In genomic region chr10:32105782-32106382, GRCh38 we compare ENCODE assay signal across 24 cellular contexts. TPM values are rescaled to one million over a fixed set of nuclear protein-coding genes. Genes with fewer than 3 reads are reported as not detected.
DNase-seq lines count a peak whose midpoint lies in the region; ATAC-seq and TF ChIP-seq lines count a peak whose summit lies in the region.
"Had no signal": no experiment of that assay in that cellular context is flagged by ENCODE, and none has a peak within 500 bp of the region (broad histone marks: within the 10 kb centered on the region; RNA-seq: fewer than 3 reads in every experiment).

No MANE protein-coding gene starts in this region.

- H3K4me3 ChIP-seq in transverse colon (no peak overlapping the region), PC-9 (no peak overlapping the region)
- H3K4me3 ChIP-seq: gastroesophageal sphincter, GM12878, SK-N-MC had no signal

- in situ Hi-C loops in transverse colon (cut with MboI; ENCODE audit: low pct_ligation_motif_present in 1 of 4, low pct_unique_long_range_greater_than_20kb in 1 of 4, low sequenced_read_pairs in 3 of 4), result no loop called here

- peak; percentile 93 for ATAC-seq in left colon
- ATAC-seq: gastroesophageal sphincter, GM12878, T-helper 17 cell had no signal

- no peak for TF ChIP-seq POLR2A in transverse colon (IDR thresholded peaks at IDR 0.05)

- WGBS in transverse colon (ENCODE audit: low coverage in 1 of 2), 2 donors, result 59 to 75% methylated on average over 4 to 7 of the region's 7 CpGs

- intact Hi-C loops in left colon (cut with DNase I, micrococcal nuclease), result no loop called here
- intact Hi-C loops in transverse colon (cut with DNase I; ENCODE audit: low total_unique reads), result no loop called here
- intact Hi-C loops in head of caudate nucleus (cut with DNase I), result no loop called here
- intact Hi-C loops in PC-9 (cut with micrococcal nuclease; ENCODE audit: unreplicated experiment), result no loop called here

- H3F3A ChIP-seq in PC-9 (ENCODE audit: insufficient read depth, low read depth), result no peaks in the 10 kb centered on the region

- H3K27ac ChIP-seq in transverse colon (peak overlapping the region; percentile 36 to 74 (median 62)), PC-9 (no peak overlapping the region)
- H3K27ac ChIP-seq: gastroesophageal sphincter, SK-N-MC had no signal

- no peaks in the 10 kb centered on the region for H3K79me2 ChIP-seq in PC-9 (ENCODE audit: low read depth)

- H3K36me3 ChIP-seq in transverse colon (no peaks in the 10 kb centered on the region), PC-9 (ENCODE audit: low read depth) (no peaks in the 10 kb centered on the region)
- H3K36me3 ChIP-seq: gastroesophageal sphincter had no signal

- peaks cover 8 to 25% (median 22%) of the 10 kb centered on the region in 4 donors for H3K4me1 ChIP-seq in transverse colon
- H3K4me1 ChIP-seq in PC-9 (replicated peaks; ENCODE audit: insufficient read depth), result no peaks in the 10 kb centered on the region

- CTCF ChIA-PET in PC-9 (lab: Charles Lee), result no interaction called here

- no TSS peak for BruUV-seq in PC-9 (replicated peaks; lab: Mats Ljungman, UMichigan)

- no peaks in the 10 kb centered on the region for H3K27me3 ChIP-seq in transverse colon
- H3K27me3 ChIP-seq in PC-9 (ENCODE audit: insufficient read depth, low read depth), result no peaks in the 10 kb centered on the region
- H3K27me3 ChIP-seq: gastroesophageal sphincter had no signal

- TF ChIP-seq CTCF in transverse colon (IDR thresholded peaks at IDR 0.05) (no peak), PC-9 (conservative IDR thresholded peaks at IDR 0.05) (no peak)

- H3K9me2 ChIP-seq in PC-9 (ENCODE audit: insufficient read depth), result no peaks in the 10 kb centered on the region

- no peak overlapping the region for H3K4me2 ChIP-seq in PC-9

- DNase-seq in NCI-H510A treated with DMSO at 0.1 percent for 48 hours (lab: John Stamatoyannopoulos, UW) (peak; percentile 18), NCI-H510A (lab: John Stamatoyannopoulos, UW) (no peak), NCI-H526 treated with DMSO at 0.1 percent for 48 hours (lab: John Stamatoyannopoulos, UW) (peak; percentile 5), left colon (no peak), transverse colon (no peak), head of caudate nucleus (no peak), hypothalamus (lab: John Stamatoyannopoulos, UW) (no peak), PC-9 (no peak)
- DNase-seq: activated CD4-positive, alpha-beta T cell treated with anti-CD3 and anti-CD28 coated beads for 4 hours; activated naive CD4-positive, alpha-beta T cell treated with anti-CD3 and anti-CD28 coated beads for 36 hours; activated T-cell treated with anti-CD3 and anti-CD28 coated beads, Interleukin-2, amount 50 U/mL, for 48 hours; amygdala; cortex of kidney; GOT3; KG1; NCI-H1436; nephron progenitor cell; posterior cingulate gyrus; RPMI8226; T-helper 17 cell; trophoblast cell had no signal

- H2AFZ ChIP-seq in PC-9, result no peak overlapping the region

- no peaks in the 10 kb centered on the region for H4K20me1 ChIP-seq in PC-9 (ENCODE audit: insufficient read depth)

- H3K9me3 ChIP-seq in transverse colon (no peaks in the 10 kb centered on the region), PC-9 (ENCODE audit: insufficient read depth, low read depth) (no peaks in the 10 kb centered on the region)
- H3K9me3 ChIP-seq: gastroesophageal sphincter had no signal

- no peak for TF ChIP-seq EP300 in transverse colon (IDR thresholded peaks at IDR 0.05; ENCODE audit: low read depth)

- POLR2A ChIA-PET in PC-9 (lab: Charles Lee; ENCODE audit: unreplicated experiment), result no interaction called here

RNA-seq across cellular contexts. Expression of gene KIF5B, which starts 49.7 kb away (rescaled TPM):
- total RNA-seq in left colon, result 100 to 1,000 TPM; 122 to 123 TPM
- 100 to 1,000 TPM in 3 of 4 donors, 10 to 100 TPM in 1; 77.1 to 166 (median 135) TPM for total RNA-seq in transverse colon
- 64.9 and 76.9 TPM in 2 replicates for total RNA-seq in PC-9 (2021)

Comparison
In these comparisons a context has a peak if more than half of its experiments do, and no peak if none do; other contexts are left out.
1. DNase-seq: peak in NCI-H510A treated with DMSO at 0.1 percent for 48 hours (single experiment) and NCI-H526 treated with DMSO at 0.1 percent for 48 hours (single experiment); none in NCI-H510A (single experiment), left colon (0 of 2), transverse colon (single experiment), head of caudate nucleus (0 of 42), hypothalamus (0 of 51) and PC-9 (0 of 2).